In genomic region chr17:60372790-60373483, GRCh38 we compare ENCODE assay signal across 14 cellular contexts. TPM values are rescaled to one million over a fixed set of nuclear protein-coding genes. Genes with fewer than 3 reads are reported as not detected.
DNase-seq lines count a peak whose midpoint lies in the region; ATAC-seq, FAIRE-seq and TF ChIP-seq lines count a peak whose summit lies in the region.
"Had no signal": no experiment of that assay in that cellular context is flagged by ENCODE, and none has a peak within 500 bp of the region (broad histone marks: within the 10 kb centered on the region; RNA-seq: fewer than 3 reads in every experiment).

No MANE protein-coding gene starts in this region.

- H3K79me1 ChIP-seq in mesenchymal stem cell (replicated peaks; ENCODE audit: low read length, poor library complexity, severe bottlenecking), result peaks cover 14% of the 10 kb centered on the region

- TF ChIP-seq CTCF in astrocyte (IDR thresholded peaks at IDR 0.05; ENCODE audit: insufficient read depth, low read depth, low read length) (no peak), stomach (IDR thresholded peaks at IDR 0.05) (no peak)

- H3K14ac ChIP-seq in mesenchymal stem cell (ENCODE audit: low read length in 2 of 2), result no peak overlapping the region

- H3K9ac ChIP-seq in astrocyte (ENCODE audit: low read length) (no peak overlapping the region), mesenchymal stem cell (ENCODE audit: low read length) (peak overlapping the region; percentile 51)
- H3K9ac ChIP-seq: KMS-11 had no signal

- peaks cover 56% of the 10 kb centered on the region for H3K79me2 ChIP-seq in astrocyte (ENCODE audit: insufficient read depth, low read length)

- no peak overlapping the region for H3K23ac ChIP-seq in mesenchymal stem cell (ENCODE audit: low read length in 2 of 2)

- H3K4me1 Mint-ChIP-seq in astrocyte (ENCODE audit: low read depth, unreplicated experiment), result peaks cover 10% of the 10 kb centered on the region

- no peaks in the 10 kb centered on the region for H3K27me3 Mint-ChIP-seq in astrocyte (ENCODE audit: low read depth, unreplicated experiment)

- H2BK12ac ChIP-seq in mesenchymal stem cell (ENCODE audit: low read length in 2 of 2), result no peak overlapping the region

- DNase-seq in Daoy (ENCODE audit: low read depth) (peak; percentile 59), HS-5 (ENCODE audit: low read depth) (peak; percentile 47), astrocyte (ENCODE audit: low read depth) (peak; percentile 80), mesenchymal stem cell (peak; percentile 71), midbrain (lab: John Stamatoyannopoulos, UW) (no peak), stomach (no peak)
- DNase-seq: activated naive CD4-positive, alpha-beta T cell treated with Interleukin-2 at 50 U/mL for 16 hours; GDM1; NCI-H510A had no signal

- no peak overlapping the region for H2AK5ac ChIP-seq in mesenchymal stem cell (ENCODE audit: low read length, severe bottlenecking)

- no peak overlapping the region for H2BK5ac ChIP-seq in mesenchymal stem cell (ENCODE audit: low read depth, low read length, poor library complexity, severe bottlenecking)

- TF ChIP-seq EP300 in stomach (IDR thresholded peaks at IDR 0.05), result no peak

- H2BK15ac ChIP-seq in mesenchymal stem cell (ENCODE audit: low read depth, poor library complexity, severe bottlenecking), result no peak overlapping the region

- H3K4me1 ChIP-seq in astrocyte (ENCODE audit: insufficient read depth, low read length), result peaks cover 8% of the 10 kb centered on the region
- H3K4me1 ChIP-seq in mesenchymal stem cell (ENCODE audit: control insufficient read depth, insufficient read depth, low read depth, low read length), result peaks cover 5% of the 10 kb centered on the region
- peaks cover 3 to 18% (median 8%) of the 10 kb centered on the region in 4 donors for H3K4me1 ChIP-seq in stomach

- no peaks in the 10 kb centered on the region for H3K9me3 ChIP-seq in astrocyte (ENCODE audit: insufficient read depth, low read depth, low read length)
- H3K9me3 ChIP-seq in mesenchymal stem cell (ENCODE audit: control insufficient read depth, low read length), result no peaks in the 10 kb centered on the region
- H3K9me3 ChIP-seq in stomach, result no peaks in the 10 kb centered on the region

- H3K9me3 Mint-ChIP-seq in astrocyte (ENCODE audit: unreplicated experiment), result no peaks in the 10 kb centered on the region

- no peak for TF ChIP-seq POLR2A in stomach (IDR thresholded peaks at IDR 0.05)

- FAIRE-seq in astrocyte (lab: Jason Lieb, UNC), result no peak

- H3K4me3 ChIP-seq in astrocyte (ENCODE audit: insufficient read depth, low read depth, low read length), result no peak overlapping the region
- H3K4me3 ChIP-seq in mesenchymal stem cell (ENCODE audit: insufficient read depth in 1 of 2, low read depth in 1 of 2, low read length in 2 of 2), result no peak overlapping the region
- H3K4me3 ChIP-seq in stomach, result no peak overlapping the region

- no peaks in the 10 kb centered on the region for H3K36me3 Mint-ChIP-seq in astrocyte (ENCODE audit: low read depth, unreplicated experiment)

- no peaks in the 10 kb centered on the region for H3K27me3 ChIP-seq in astrocyte (ENCODE audit: insufficient read depth, low read length)
- H3K27me3 ChIP-seq in mesenchymal stem cell (ENCODE audit: control insufficient read depth in 1 of 2, insufficient read depth in 1 of 2, low read length in 2 of 2), result no peaks in the 10 kb centered on the region
- H3K27me3 ChIP-seq in stomach, result no peaks in the 10 kb centered on the region

- H3K27ac Mint-ChIP-seq in astrocyte (ENCODE audit: unreplicated experiment), result peak overlapping the region; percentile 53

- peak overlapping the region; percentile 42 for H3K27ac ChIP-seq in astrocyte (ENCODE audit: low read depth, low read length)
- H3K27ac ChIP-seq in mesenchymal stem cell (ENCODE audit: low read length, poor library complexity, severe bottlenecking), result no peak overlapping the region
- peak overlapping the region in 1 of 5 donors; percentile 32 for H3K27ac ChIP-seq in stomach
- H3K27ac ChIP-seq: KMS-11 had no signal

- no peak overlapping the region for H4K91ac ChIP-seq in mesenchymal stem cell (ENCODE audit: low read length)

- 80% methylated on average over 2 of the region's 6 CpGs for WGBS in mesenchymal stem cell
- 86 to 93% (median 93%) methylated on average over 6 of the region's 6 CpGs for WGBS in stomach, 5 donors

- no peak overlapping the region for H4K8ac ChIP-seq in mesenchymal stem cell (ENCODE audit: low read length)

- H3K36me3 ChIP-seq in astrocyte (ENCODE audit: insufficient read depth, low read length), result no peaks in the 10 kb centered on the region
- H3K36me3 ChIP-seq in mesenchymal stem cell (ENCODE audit: control insufficient read depth in 1 of 2, insufficient read depth in 2 of 2, low read depth in 1 of 2, low read length in 2 of 2), result peaks cover 0 to 22% of the 10 kb centered on the region in 2 experiments
- H3K36me3 ChIP-seq in stomach, result peaks cover 0 to 4% (median 0%) of the 10 kb centered on the region in 4 donors

- peaks cover 38% of the 10 kb centered on the region for H4K20me1 ChIP-seq in astrocyte (ENCODE audit: insufficient read depth, low read length)

- H2AFZ ChIP-seq in astrocyte (ENCODE audit: low read depth, low read length) (no peak overlapping the region), mesenchymal stem cell (ENCODE audit: low read depth, low read length) (no peak overlapping the region)

- H3K4ac ChIP-seq in mesenchymal stem cell (ENCODE audit: low read depth in 1 of 2, low read length in 2 of 2), result no peak overlapping the region

- peak overlapping the region; percentile 79 for H3K4me2 ChIP-seq in astrocyte (ENCODE audit: low read length)
- H3K4me2 ChIP-seq in mesenchymal stem cell (ENCODE audit: low read length, poor library complexity, severe bottlenecking), result no peak overlapping the region
- H3K4me2 ChIP-seq: KMS-11 had no signal

- no peak for ATAC-seq in GM21423 (IDR thresholded peaks at IDR 0.05; ENCODE audit: unreplicated experiment)
- no peak for ATAC-seq in HG03135 (IDR thresholded peaks at IDR 0.05; ENCODE audit: unreplicated experiment)

- no peak overlapping the region for H3K18ac ChIP-seq in mesenchymal stem cell (ENCODE audit: low read depth in 1 of 2, low read length in 2 of 2)

- intact Hi-C loops in stomach (cut with DNase I; ENCODE audit: low total_unique reads), result no loop called here

- H3K4me3 Mint-ChIP-seq in astrocyte (ENCODE audit: unreplicated experiment), result no peak overlapping the region

- no peak overlapping the region for H2BK120ac ChIP-seq in mesenchymal stem cell (ENCODE audit: low read depth, low read length)

RNA-seq across cellular contexts. Expression of gene USP32, which starts 19.0 kb away (rescaled TPM):
- 11.2 and 18.4 TPM in 2 replicates for total RNA-seq in Daoy (2014; rRNA removed; shearing (Covaris generic))
- total RNA-seq in astrocyte (36.8 and 40.2 TPM in 2 replicates), stomach (10 to 100 TPM; 12.3 to 70.9 (median 32.6) TPM)
- polyA plus RNA-seq in mesenchymal stem cell (2013, experiment 1 of 2), result 34.0 TPM
- 35.1 TPM for polyA plus RNA-seq in mesenchymal stem cell (2013, experiment 2 of 2)
- 10 to 100 TPM in 2 of 3 donors, 1 to 10 TPM in 1; 7.5 to 16.3 (median 15.2) TPM for polyA plus RNA-seq in stomach

RNA-seq across cellular contexts. Expression of gene CHCT1, which starts 49.4 kb away (rescaled TPM):
- not detected in 2 replicates for total RNA-seq in Daoy (2014; rRNA removed; shearing (Covaris generic))
- total RNA-seq in astrocyte (not detected in 2 replicates), stomach (not detected)
- 0.06 TPM for polyA plus RNA-seq in mesenchymal stem cell (2013, experiment 1 of 2)
- polyA plus RNA-seq in mesenchymal stem cell (2013, experiment 2 of 2), result not detected
- polyA plus RNA-seq in stomach, result not detected
- total RNA-seq: left lobe of liver, posterior vena cava had no signal

Comparison
In these comparisons a context has a peak if more than half of its experiments do, and no peak if none do; other contexts are left out.
1. DNase-seq: peak in Daoy (single experiment), HS-5 (single experiment), astrocyte (single experiment) and mesenchymal stem cell (single experiment); none in midbrain (single experiment) and stomach (single experiment).